In genomic region chr2:64019975-64020281, GRCh38 we compare ENCODE assay signal across 1 cellular context.
TF ChIP-seq lines count a peak whose summit lies in the region.

No MANE protein-coding gene starts in this region.

TF ChIP-seq in H1, 55 proteins besides CTCF, POLR2A, EP300 and RAD21 (continued from another document):
- TF ChIP-seq, protein P1, sequence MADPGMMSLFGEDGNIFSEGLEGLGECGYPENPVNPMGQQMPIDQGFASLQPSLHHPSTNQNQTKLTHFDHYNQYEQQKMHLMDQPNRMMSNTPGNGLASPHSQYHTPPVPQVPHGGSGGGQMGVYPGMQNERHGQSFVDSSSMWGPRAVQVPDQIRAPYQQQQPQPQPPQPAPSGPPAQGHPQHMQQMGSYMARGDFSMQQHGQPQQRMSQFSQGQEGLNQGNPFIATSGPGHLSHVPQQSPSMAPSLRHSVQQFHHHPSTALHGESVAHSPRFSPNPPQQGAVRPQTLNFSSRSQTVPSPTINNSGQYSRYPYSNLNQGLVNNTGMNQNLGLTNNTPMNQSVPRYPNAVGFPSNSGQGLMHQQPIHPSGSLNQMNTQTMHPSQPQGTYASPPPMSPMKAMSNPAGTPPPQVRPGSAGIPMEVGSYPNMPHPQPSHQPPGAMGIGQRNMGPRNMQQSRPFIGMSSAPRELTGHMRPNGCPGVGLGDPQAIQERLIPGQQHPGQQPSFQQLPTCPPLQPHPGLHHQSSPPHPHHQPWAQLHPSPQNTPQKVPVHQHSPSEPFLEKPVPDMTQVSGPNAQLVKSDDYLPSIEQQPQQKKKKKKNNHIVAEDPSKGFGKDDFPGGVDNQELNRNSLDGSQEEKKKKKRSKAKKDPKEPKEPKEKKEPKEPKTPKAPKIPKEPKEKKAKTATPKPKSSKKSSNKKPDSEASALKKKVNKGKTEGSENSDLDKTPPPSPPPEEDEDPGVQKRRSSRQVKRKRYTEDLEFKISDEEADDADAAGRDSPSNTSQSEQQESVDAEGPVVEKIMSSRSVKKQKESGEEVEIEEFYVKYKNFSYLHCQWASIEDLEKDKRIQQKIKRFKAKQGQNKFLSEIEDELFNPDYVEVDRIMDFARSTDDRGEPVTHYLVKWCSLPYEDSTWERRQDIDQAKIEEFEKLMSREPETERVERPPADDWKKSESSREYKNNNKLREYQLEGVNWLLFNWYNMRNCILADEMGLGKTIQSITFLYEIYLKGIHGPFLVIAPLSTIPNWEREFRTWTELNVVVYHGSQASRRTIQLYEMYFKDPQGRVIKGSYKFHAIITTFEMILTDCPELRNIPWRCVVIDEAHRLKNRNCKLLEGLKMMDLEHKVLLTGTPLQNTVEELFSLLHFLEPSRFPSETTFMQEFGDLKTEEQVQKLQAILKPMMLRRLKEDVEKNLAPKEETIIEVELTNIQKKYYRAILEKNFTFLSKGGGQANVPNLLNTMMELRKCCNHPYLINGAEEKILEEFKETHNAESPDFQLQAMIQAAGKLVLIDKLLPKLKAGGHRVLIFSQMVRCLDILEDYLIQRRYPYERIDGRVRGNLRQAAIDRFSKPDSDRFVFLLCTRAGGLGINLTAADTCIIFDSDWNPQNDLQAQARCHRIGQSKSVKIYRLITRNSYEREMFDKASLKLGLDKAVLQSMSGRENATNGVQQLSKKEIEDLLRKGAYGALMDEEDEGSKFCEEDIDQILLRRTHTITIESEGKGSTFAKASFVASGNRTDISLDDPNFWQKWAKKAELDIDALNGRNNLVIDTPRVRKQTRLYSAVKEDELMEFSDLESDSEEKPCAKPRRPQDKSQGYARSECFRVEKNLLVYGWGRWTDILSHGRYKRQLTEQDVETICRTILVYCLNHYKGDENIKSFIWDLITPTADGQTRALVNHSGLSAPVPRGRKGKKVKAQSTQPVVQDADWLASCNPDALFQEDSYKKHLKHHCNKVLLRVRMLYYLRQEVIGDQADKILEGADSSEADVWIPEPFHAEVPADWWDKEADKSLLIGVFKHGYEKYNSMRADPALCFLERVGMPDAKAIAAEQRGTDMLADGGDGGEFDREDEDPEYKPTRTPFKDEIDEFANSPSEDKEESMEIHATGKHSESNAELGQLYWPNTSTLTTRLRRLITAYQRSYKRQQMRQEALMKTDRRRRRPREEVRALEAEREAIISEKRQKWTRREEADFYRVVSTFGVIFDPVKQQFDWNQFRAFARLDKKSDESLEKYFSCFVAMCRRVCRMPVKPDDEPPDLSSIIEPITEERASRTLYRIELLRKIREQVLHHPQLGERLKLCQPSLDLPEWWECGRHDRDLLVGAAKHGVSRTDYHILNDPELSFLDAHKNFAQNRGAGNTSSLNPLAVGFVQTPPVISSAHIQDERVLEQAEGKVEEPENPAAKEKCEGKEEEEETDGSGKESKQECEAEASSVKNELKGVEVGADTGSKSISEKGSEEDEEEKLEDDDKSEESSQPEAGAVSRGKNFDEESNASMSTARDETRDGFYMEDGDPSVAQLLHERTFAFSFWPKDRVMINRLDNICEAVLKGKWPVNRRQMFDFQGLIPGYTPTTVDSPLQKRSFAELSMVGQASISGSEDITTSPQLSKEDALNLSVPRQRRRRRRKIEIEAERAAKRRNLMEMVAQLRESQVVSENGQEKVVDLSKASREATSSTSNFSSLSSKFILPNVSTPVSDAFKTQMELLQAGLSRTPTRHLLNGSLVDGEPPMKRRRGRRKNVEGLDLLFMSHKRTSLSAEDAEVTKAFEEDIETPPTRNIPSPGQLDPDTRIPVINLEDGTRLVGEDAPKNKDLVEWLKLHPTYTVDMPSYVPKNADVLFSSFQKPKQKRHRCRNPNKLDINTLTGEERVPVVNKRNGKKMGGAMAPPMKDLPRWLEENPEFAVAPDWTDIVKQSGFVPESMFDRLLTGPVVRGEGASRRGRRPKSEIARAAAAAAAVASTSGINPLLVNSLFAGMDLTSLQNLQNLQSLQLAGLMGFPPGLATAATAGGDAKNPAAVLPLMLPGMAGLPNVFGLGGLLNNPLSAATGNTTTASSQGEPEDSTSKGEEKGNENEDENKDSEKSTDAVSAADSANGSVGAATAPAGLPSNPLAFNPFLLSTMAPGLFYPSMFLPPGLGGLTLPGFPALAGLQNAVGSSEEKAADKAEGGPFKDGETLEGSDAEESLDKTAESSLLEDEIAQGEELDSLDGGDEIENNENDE (IDR thresholded peaks at IDR 0.05; ENCODE audit: insufficient replicate concordance, low read length): no peak
- TF ChIP-seq TAF7 (optimal IDR thresholded peaks at IDR 0.05; ENCODE audit: borderline replicate concordance, low read depth, low read length) (no peak), POU5F1 (IDR thresholded peaks at IDR 0.05; ENCODE audit: low read depth, low read length) (no peak), E2F6 (IDR thresholded peaks at IDR 0.05) (no peak), TEAD4 (IDR thresholded peaks at IDR 0.05; ENCODE audit: low read depth, low read length) (no peak), RFX5 (IDR thresholded peaks at IDR 0.05; ENCODE audit: borderline replicate concordance, low read depth, low read length) (no peak), SP4 (IDR thresholded peaks at IDR 0.05; ENCODE audit: low read length) (no peak), POLR2AphosphoS5 (IDR thresholded peaks at IDR 0.05; ENCODE audit: low read depth, low read length) (no peak), YY1 (IDR thresholded peaks at IDR 0.05; ENCODE audit: low read depth, low read length) (no peak), HDAC2 (IDR thresholded peaks at IDR 0.05; ENCODE audit: borderline replicate concordance in 1 of 2, low read depth in 2 of 2, low read length in 2 of 2) (no peak), CBX8 (IDR thresholded peaks at IDR 0.05; ENCODE audit: borderline replicate concordance, low read depth, low read length) (no peak), BACH1 (IDR thresholded peaks at IDR 0.05; ENCODE audit: low read length) (no peak), NANOG (IDR thresholded peaks at IDR 0.05; ENCODE audit: insufficient read depth, low read depth, low read length, poor library complexity, severe bottlenecking) (no peak), KDM4A (IDR thresholded peaks at IDR 0.05; ENCODE audit: low read depth, low read length, severe bottlenecking) (no peak)
- TF ChIP-seq, protein P2, sequence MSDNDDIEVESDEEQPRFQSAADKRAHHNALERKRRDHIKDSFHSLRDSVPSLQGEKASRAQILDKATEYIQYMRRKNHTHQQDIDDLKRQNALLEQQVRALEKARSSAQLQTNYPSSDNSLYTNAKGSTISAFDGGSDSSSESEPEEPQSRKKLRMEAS (IDR thresholded peaks at IDR 0.05): no peak
- TF ChIP-seq, protein P3, sequence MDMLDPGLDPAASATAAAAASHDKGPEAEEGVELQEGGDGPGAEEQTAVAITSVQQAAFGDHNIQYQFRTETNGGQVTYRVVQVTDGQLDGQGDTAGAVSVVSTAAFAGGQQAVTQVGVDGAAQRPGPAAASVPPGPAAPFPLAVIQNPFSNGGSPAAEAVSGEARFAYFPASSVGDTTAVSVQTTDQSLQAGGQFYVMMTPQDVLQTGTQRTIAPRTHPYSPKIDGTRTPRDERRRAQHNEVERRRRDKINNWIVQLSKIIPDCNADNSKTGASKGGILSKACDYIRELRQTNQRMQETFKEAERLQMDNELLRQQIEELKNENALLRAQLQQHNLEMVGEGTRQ (IDR thresholded peaks at IDR 0.05; ENCODE audit: low read length): no peak
- TF ChIP-seq, protein P4, sequence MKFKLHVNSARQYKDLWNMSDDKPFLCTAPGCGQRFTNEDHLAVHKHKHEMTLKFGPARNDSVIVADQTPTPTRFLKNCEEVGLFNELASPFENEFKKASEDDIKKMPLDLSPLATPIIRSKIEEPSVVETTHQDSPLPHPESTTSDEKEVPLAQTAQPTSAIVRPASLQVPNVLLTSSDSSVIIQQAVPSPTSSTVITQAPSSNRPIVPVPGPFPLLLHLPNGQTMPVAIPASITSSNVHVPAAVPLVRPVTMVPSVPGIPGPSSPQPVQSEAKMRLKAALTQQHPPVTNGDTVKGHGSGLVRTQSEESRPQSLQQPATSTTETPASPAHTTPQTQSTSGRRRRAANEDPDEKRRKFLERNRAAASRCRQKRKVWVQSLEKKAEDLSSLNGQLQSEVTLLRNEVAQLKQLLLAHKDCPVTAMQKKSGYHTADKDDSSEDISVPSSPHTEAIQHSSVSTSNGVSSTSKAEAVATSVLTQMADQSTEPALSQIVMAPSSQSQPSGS (IDR thresholded peaks at IDR 0.05; ENCODE audit: low read length): no peak
